ENCODE assay signal across 16 cellular contexts in genomic region chr10:17316488-17317170, GRCh38.
DNase-seq lines count a peak whose midpoint lies in the region; ATAC-seq and TF ChIP-seq lines count a peak whose summit lies in the region.
"Had no signal": no experiment of that assay in that cellular context is flagged by ENCODE, and none has a peak within 500 bp of the region (broad histone marks: within the 10 kb centered on the region; RNA-seq: fewer than 3 reads in every experiment).

No MANE protein-coding gene starts in this region.

- H3K9me3 ChIP-seq in thyroid gland, result no peaks in the 10 kb centered on the region
- H3K9me3 ChIP-seq: prostate gland, vagina had no signal

- H3K27ac ChIP-seq in thyroid gland, result no peak overlapping the region
- H3K27ac ChIP-seq: prostate gland, vagina had no signal

- no peaks in the 10 kb centered on the region for H3K36me3 Mint-ChIP-seq in endothelial cell (ENCODE audit: low read depth, unreplicated experiment)

- no peak overlapping the region for H3K4me3 ChIP-seq in thyroid gland (replicated peaks in 1 of 3)
- H3K4me3 ChIP-seq: prostate gland, vagina had no signal

- H3K36me3 ChIP-seq in thyroid gland, result no peaks in the 10 kb centered on the region
- H3K36me3 ChIP-seq: prostate gland, vagina had no signal

- DNase-seq in endothelial cell (ENCODE audit: low spot score) (no peak), thyroid gland (no peak), NCI-H187 treated with DMSO at 0.1 percent for 48 hours (lab: John Stamatoyannopoulos, UW) (no peak)
- no peak for DNase-seq in activated effector memory CD4-positive, alpha-beta T cell treated with Interleukin-2 at 50 U/mL for 16 hours
- DNase-seq: activated T-cell treated with anti-CD3 and anti-CD28 coated beads, Interleukin-2, amount 50 U/mL, for 4 hours; foreskin melanocyte; HFFc6; kidney; NCI-H2107 had no signal

- ATAC-seq in GM18502 (IDR thresholded peaks at IDR 0.05; ENCODE audit: poor library complexity, unreplicated experiment), result peak; percentile 95
- peak; percentile 84 for ATAC-seq in GM19467 (IDR thresholded peaks at IDR 0.05; ENCODE audit: unreplicated experiment)
- peak; percentile 60 for ATAC-seq in HG02763 (IDR thresholded peaks at IDR 0.05; ENCODE audit: unreplicated experiment)
- peak; percentile 96 for ATAC-seq in HG03342 (IDR thresholded peaks at IDR 0.05; ENCODE audit: unreplicated experiment)
- ATAC-seq: activated CD4-positive, CD25-positive, alpha-beta regulatory T cell treated with anti-CD3 and anti-CD28 coated beads, Interleukin-2, amount 50 U/mL, for 24 hours; activated T-cell treated with anti-CD3 and anti-CD28 coated beads, Interleukin-2, amount 50 U/mL, for 4 hours had no signal

- 74 to 81% methylated on average over 1 of the region's 1 CpG for WGBS in thyroid gland, 2 donors

- H3K27ac Mint-ChIP-seq in endothelial cell (ENCODE audit: unreplicated experiment), result no peak overlapping the region
- H3K27ac Mint-ChIP-seq: HFFc6 had no signal

- H3K4me3 Mint-ChIP-seq in endothelial cell (ENCODE audit: unreplicated experiment), result no peak overlapping the region
- H3K4me3 Mint-ChIP-seq: activated T-cell treated with anti-CD3 and anti-CD28 coated beads, Interleukin-2, amount 50 U/mL, for 4 hours; HFFc6 had no signal

- no peaks in the 10 kb centered on the region for H3K27me3 ChIP-seq in thyroid gland
- H3K27me3 ChIP-seq: vagina had no signal

- H3K4me1 Mint-ChIP-seq in endothelial cell (ENCODE audit: unreplicated experiment), result no peaks in the 10 kb centered on the region

- TF ChIP-seq CTCF in endothelial cell (IDR thresholded peaks at IDR 0.05; ENCODE audit: unreplicated experiment), result no peak
- no peak for TF ChIP-seq CTCF in thyroid gland (IDR thresholded peaks at IDR 0.05)

- H3K27me3 Mint-ChIP-seq in endothelial cell (ENCODE audit: unreplicated experiment), result no peaks in the 10 kb centered on the region

- no peaks in the 10 kb centered on the region for H3K4me1 ChIP-seq in thyroid gland
- H3K4me1 ChIP-seq: prostate gland, vagina had no signal

- intact Hi-C loops in thyroid gland (cut with DNase I), result no loop called here

- H3K9me3 Mint-ChIP-seq in endothelial cell (ENCODE audit: unreplicated experiment), result no peaks in the 10 kb centered on the region
- H3K9me3 Mint-ChIP-seq: activated T-cell treated with anti-CD3 and anti-CD28 coated beads, Interleukin-2, amount 50 U/mL, for 4 hours; HFFc6 had no signal

- TF ChIP-seq POLR2A in thyroid gland (IDR thresholded peaks at IDR 0.05), result no peak
